In genomic region chr6:152161501-152161900, GRCh38 we compare ENCODE assay signal across 10 cellular contexts.
DNase-seq lines count a peak whose midpoint lies in the region; ATAC-seq lines count a peak whose summit lies in the region.
"Had no signal": no experiment of that assay in that cellular context is flagged by ENCODE, and none has a peak within 500 bp of the region (broad histone marks: within the 10 kb centered on the region; RNA-seq: fewer than 3 reads in every experiment).

No MANE protein-coding gene starts in this region.

- no peaks in the 10 kb centered on the region for H3K27me3 Mint-ChIP-seq in activated naive CD8-positive, alpha-beta T cell treated with anti-CD3 and anti-CD28 coated beads for 36 hours

- peaks cover 11% of the 10 kb centered on the region for H3K36me3 Mint-ChIP-seq in activated naive CD8-positive, alpha-beta T cell treated with anti-CD3 and anti-CD28 coated beads for 36 hours

- H3K9me3 Mint-ChIP-seq in activated naive CD8-positive, alpha-beta T cell treated with anti-CD3 and anti-CD28 coated beads for 36 hours = no peaks in the 10 kb centered on the region

- peak; percentile 58 for ATAC-seq in GM18511 (IDR thresholded peaks at IDR 0.05; ENCODE audit: unreplicated experiment)
- ATAC-seq in HG02678 (IDR thresholded peaks at IDR 0.05; ENCODE audit: unreplicated experiment) = peak; percentile 50
- no peak for ATAC-seq in GM19328 (IDR thresholded peaks at IDR 0.05; ENCODE audit: unreplicated experiment)

- no peak for DNase-seq in activated naive CD8-positive, alpha-beta T cell treated with anti-CD3 and anti-CD28 coated beads for 36 hours
- DNase-seq in non-pigmented ciliary epithelial cell (ENCODE audit: low read depth) (peak; percentile 60), NCI-H1436 treated with DMSO at 0.1 percent for 48 hours (lab: John Stamatoyannopoulos, UW) (no peak), SKM-1 treated with dmso at 0.1 percent for 144 hours (lab: John Stamatoyannopoulos, UW; ENCODE audit: unreplicated experiment) (no peak), NCI-H2227 treated with DMSO at 0.1 percent for 48 hours (lab: John Stamatoyannopoulos, UW) (no peak)
- DNase-seq: NCI-H446 treated with DMSO at 0.1 percent for 48 hours; stimulated activated CD4-positive, alpha-beta T cell treated with anti-CD3 and anti-CD28 coated beads, Interleukin-1b, Interleukin-23, amount 100 ng/mL, for 48 hours had no signal

- peak overlapping the region; percentile 59 for H3K27ac Mint-ChIP-seq in activated naive CD8-positive, alpha-beta T cell treated with anti-CD3 and anti-CD28 coated beads for 36 hours

- H3K4me1 Mint-ChIP-seq in activated naive CD8-positive, alpha-beta T cell treated with anti-CD3 and anti-CD28 coated beads for 36 hours = peaks cover 18% of the 10 kb centered on the region

- H3K4me3 Mint-ChIP-seq in activated naive CD8-positive, alpha-beta T cell treated with anti-CD3 and anti-CD28 coated beads for 36 hours = no peak overlapping the region
